Comparison of ENCODE assay signal across 8 cellular contexts in the genomic region with DNA sequence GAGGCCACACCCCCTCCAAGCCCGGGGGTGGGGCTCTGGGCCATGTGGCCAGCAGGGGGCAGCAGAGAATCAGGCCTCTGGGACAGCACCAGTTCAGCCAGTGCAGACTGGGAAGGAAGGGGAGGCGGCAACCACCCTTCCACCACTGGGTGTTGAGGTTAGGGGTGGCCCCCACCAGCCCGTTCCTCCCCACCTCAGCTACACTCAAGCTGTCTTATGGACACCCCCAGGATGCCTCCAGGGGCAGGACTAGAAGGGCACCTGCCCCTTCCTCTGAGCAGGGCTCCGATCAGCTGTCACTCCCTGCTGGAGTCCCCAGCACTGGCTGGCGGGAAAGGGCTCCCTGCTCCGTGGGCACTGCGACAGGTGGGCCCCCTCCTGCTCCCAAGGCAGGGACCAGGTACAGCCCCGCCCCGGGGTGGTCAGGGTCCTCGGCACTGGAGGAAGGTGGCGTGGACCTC. TPM values are rescaled to one million over a fixed set of nuclear protein-coding genes. Genes with fewer than 3 reads are reported as not detected.
DNase-seq lines count a peak whose midpoint lies in the region; ATAC-seq and TF ChIP-seq lines count a peak whose summit lies in the region.

No MANE protein-coding gene starts in this region.

- peaks cover 0 to 97% of the 10 kb centered on the region in 2 donors for H3K36me3 ChIP-seq in left lung

- intact Hi-C loops in left lung (cut with DNase I): loop anchor here in 1 of 2 donors (5.0 kb wide), 1 partner anchor 110 kb away; no protein-coding TSS in a partner anchor

- ATAC-seq in left lung: peak; percentile 93

- H3K4me3 ChIP-seq in NB4 (ENCODE audit: low read depth, low read length): no peak overlapping the region
- H3K4me3 ChIP-seq in left lung: no peak overlapping the region

- no peak for TF ChIP-seq POLR2A in NB4 (IDR thresholded peaks at IDR 0.05; ENCODE audit: extremely low read depth, insufficient read length)

- no peaks in the 10 kb centered on the region for H3K27me3 ChIP-seq in left lung

- peak; percentile 91 for TF ChIP-seq CTCF in NB4 (IDR thresholded peaks at IDR 0.05; ENCODE audit: low read depth, low read length)
- TF ChIP-seq CTCF in left lung (IDR thresholded peaks at IDR 0.05): peak; percentile 96 to 100

- H3K27ac ChIP-seq in left lung: peak overlapping the region in 1 of 2 donors; percentile 13

- peaks cover 0 to 10% of the 10 kb centered on the region in 2 donors for H3K4me1 ChIP-seq in left lung

- H3K9me3 ChIP-seq in left lung: no peaks in the 10 kb centered on the region

- peak; percentile 39 for DNase-seq in NCI-H748 (lab: John Stamatoyannopoulos, UW; ENCODE audit: unreplicated experiment)
- no peak for DNase-seq in NCI-H748 treated with DMSO at 0.1 percent for 48 hours (lab: John Stamatoyannopoulos, UW)
- peak; percentile 89 for DNase-seq in HEK293T (ENCODE audit: extremely low spot score)
- DNase-seq in NB4 (ENCODE audit: low read depth): peak; percentile 84
- DNase-seq in activated CD4-positive, alpha-beta T cell treated with anti-CD3 and anti-CD28 coated beads for 1 hour: peak; percentile 77
- DNase-seq in central memory CD4-positive, alpha-beta T cell: peak; percentile 80
- peak; percentile 90 to 97 for DNase-seq in left lung
- DNase-seq in stimulated activated CD4-positive, alpha-beta T cell treated with anti-CD3 and anti-CD28 coated beads, TNF-alpha, amount 100 ng/mL, for 1 hour (ENCODE audit: low read depth in 3 of 3, low spot score in 1 of 3): peak; percentile 67 to 93 (median 71)

- POLR2A ChIA-PET in HEK293T (lab: Yijun Ruan, JAX): interaction anchor here (1.1 to 1.8 kb wide), 2 partner anchors 13 to 22 kb away, joined by 3 to 8 read pairs; partner anchors contain the start of gene KATNB1

- CTCF ChIA-PET in HEK293T (lab: Yijun Ruan, JAX): interaction anchor here (0.8 to 1.7 kb wide), 3 partner anchors 9 to 106 kb away, joined by 3 to 6 read pairs (median 3); no protein-coding TSS in a partner anchor

TF ChIP-seq in HEK293T, 16 proteins besides CTCF, POLR2A, EP300 and RAD21:
- TF ChIP-seq TARDBP (IDR thresholded peaks at IDR 0.05): no peak
- TF ChIP-seq LEF1 (IDR thresholded peaks at IDR 0.05; ENCODE audit: borderline replicate concordance): no peak
- no peak for TF ChIP-seq ELF4 (IDR thresholded peaks at IDR 0.05)
- TF ChIP-seq SUZ12 (IDR thresholded peaks at IDR 0.05): no peak
- no peak for TF ChIP-seq CTBP1 (IDR thresholded peaks at IDR 0.05; ENCODE audit: borderline replicate concordance)
- no peak for TF ChIP-seq ARNT (IDR thresholded peaks at IDR 0.05)
- TF ChIP-seq FOXK2 (IDR thresholded peaks at IDR 0.05): no peak
- TF ChIP-seq L3MBTL2 (conservative IDR thresholded peaks at IDR 0.05): no peak
- no peak for TF ChIP-seq SP1 (IDR thresholded peaks at IDR 0.05)
- TF ChIP-seq ZNF384 (IDR thresholded peaks at IDR 0.05): no peak
- TF ChIP-seq HDGF (IDR thresholded peaks at IDR 0.05; ENCODE audit: borderline replicate concordance): no peak
- TF ChIP-seq PKNOX1 (IDR thresholded peaks at IDR 0.05): no peak
- no peak for TF ChIP-seq NFRKB (IDR thresholded peaks at IDR 0.05)
- no peak for TF ChIP-seq FOXA1 (IDR thresholded peaks at IDR 0.05)
- TF ChIP-seq FOXM1 (IDR thresholded peaks at IDR 0.05; ENCODE audit: borderline replicate concordance): no peak
- TF ChIP-seq BHLHE40 (IDR thresholded peaks at IDR 0.05; ENCODE audit: borderline replicate concordance): no peak

RNA-seq across cellular contexts. Expression of gene KATNB1, which starts 21.8 kb away (rescaled TPM):
- 10 to 100 TPM; 16.6 to 20.1 TPM for total RNA-seq in left lung

RNA-seq across cellular contexts. Expression of gene KIFC3, which starts 44.9 kb away (rescaled TPM):
- 10 to 100 TPM; 68.7 to 96.8 TPM for total RNA-seq in left lung
